ENCODE assay signal across 1 cellular context in genomic region chr13:112055032-112055416, GRCh38.
TF ChIP-seq lines count a peak whose summit lies in the region.

No MANE protein-coding gene starts in this region.

TF ChIP-seq in WTC11, 78 proteins besides CTCF, POLR2A, EP300 and RAD21 (continued from another document):
- TF ChIP-seq, protein P1, sequence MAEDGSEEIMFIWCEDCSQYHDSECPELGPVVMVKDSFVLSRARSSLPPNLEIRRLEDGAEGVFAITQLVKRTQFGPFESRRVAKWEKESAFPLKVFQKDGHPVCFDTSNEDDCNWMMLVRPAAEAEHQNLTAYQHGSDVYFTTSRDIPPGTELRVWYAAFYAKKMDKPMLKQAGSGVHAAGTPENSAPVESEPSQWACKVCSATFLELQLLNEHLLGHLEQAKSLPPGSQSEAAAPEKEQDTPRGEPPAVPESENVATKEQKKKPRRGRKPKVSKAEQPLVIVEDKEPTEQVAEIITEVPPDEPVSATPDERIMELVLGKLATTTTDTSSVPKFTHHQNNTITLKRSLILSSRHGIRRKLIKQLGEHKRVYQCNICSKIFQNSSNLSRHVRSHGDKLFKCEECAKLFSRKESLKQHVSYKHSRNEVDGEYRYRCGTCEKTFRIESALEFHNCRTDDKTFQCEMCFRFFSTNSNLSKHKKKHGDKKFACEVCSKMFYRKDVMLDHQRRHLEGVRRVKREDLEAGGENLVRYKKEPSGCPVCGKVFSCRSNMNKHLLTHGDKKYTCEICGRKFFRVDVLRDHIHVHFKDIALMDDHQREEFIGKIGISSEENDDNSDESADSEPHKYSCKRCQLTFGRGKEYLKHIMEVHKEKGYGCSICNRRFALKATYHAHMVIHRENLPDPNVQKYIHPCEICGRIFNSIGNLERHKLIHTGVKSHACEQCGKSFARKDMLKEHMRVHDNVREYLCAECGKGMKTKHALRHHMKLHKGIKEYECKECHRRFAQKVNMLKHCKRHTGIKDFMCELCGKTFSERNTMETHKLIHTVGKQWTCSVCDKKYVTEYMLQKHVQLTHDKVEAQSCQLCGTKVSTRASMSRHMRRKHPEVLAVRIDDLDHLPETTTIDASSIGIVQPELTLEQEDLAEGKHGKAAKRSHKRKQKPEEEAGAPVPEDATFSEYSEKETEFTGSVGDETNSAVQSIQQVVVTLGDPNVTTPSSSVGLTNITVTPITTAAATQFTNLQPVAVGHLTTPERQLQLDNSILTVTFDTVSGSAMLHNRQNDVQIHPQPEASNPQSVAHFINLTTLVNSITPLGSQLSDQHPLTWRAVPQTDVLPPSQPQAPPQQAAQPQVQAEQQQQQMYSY (CRISPR knock-in tag; IDR thresholded peaks at IDR 0.05) = no peak
- TF ChIP-seq SOX15 (CRISPR knock-in tag; IDR thresholded peaks at IDR 0.05) = no peak
- TF ChIP-seq SMAD3 (CRISPR knock-in tag; IDR thresholded peaks at IDR 0.05; ENCODE audit: borderline replicate concordance) = no peak
- TF ChIP-seq AFF4 (CRISPR knock-in tag; IDR thresholded peaks at IDR 0.05; ENCODE audit: borderline replicate concordance) = no peak
- TF ChIP-seq ZNF396 (CRISPR knock-in tag; IDR thresholded peaks at IDR 0.05; ENCODE audit: borderline replicate concordance) = no peak
- TF ChIP-seq, protein P2, sequence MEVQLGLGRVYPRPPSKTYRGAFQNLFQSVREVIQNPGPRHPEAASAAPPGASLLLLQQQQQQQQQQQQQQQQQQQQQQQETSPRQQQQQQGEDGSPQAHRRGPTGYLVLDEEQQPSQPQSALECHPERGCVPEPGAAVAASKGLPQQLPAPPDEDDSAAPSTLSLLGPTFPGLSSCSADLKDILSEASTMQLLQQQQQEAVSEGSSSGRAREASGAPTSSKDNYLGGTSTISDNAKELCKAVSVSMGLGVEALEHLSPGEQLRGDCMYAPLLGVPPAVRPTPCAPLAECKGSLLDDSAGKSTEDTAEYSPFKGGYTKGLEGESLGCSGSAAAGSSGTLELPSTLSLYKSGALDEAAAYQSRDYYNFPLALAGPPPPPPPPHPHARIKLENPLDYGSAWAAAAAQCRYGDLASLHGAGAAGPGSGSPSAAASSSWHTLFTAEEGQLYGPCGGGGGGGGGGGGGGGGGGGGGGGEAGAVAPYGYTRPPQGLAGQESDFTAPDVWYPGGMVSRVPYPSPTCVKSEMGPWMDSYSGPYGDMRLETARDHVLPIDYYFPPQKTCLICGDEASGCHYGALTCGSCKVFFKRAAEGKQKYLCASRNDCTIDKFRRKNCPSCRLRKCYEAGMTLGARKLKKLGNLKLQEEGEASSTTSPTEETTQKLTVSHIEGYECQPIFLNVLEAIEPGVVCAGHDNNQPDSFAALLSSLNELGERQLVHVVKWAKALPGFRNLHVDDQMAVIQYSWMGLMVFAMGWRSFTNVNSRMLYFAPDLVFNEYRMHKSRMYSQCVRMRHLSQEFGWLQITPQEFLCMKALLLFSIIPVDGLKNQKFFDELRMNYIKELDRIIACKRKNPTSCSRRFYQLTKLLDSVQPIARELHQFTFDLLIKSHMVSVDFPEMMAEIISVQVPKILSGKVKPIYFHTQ (CRISPR knock-in tag; IDR thresholded peaks at IDR 0.05) = no peak
- TF ChIP-seq ELF4 (CRISPR knock-in tag; IDR thresholded peaks at IDR 0.05; ENCODE audit: low read depth) = no peak
- TF ChIP-seq ARID4B (CRISPR knock-in tag; IDR thresholded peaks at IDR 0.05; ENCODE audit: borderline replicate concordance) = no peak
- no peak for TF ChIP-seq ATF6 (CRISPR knock-in tag; IDR thresholded peaks at IDR 0.05)
- TF ChIP-seq MXD4 (CRISPR knock-in tag; IDR thresholded peaks at IDR 0.05; ENCODE audit: borderline replicate concordance) = no peak
- no peak for TF ChIP-seq ATF1 (CRISPR knock-in tag; IDR thresholded peaks at IDR 0.05)
- TF ChIP-seq FOXJ3 (CRISPR knock-in tag; IDR thresholded peaks at IDR 0.05; ENCODE audit: borderline replicate concordance) = no peak
- TF ChIP-seq TEAD4 (CRISPR knock-in tag; IDR thresholded peaks at IDR 0.05) = no peak
- no peak for TF ChIP-seq ZNF671 (CRISPR knock-in tag; IDR thresholded peaks at IDR 0.05)
- TF ChIP-seq IRF2 (CRISPR knock-in tag; IDR thresholded peaks at IDR 0.05; ENCODE audit: borderline replicate concordance, low read depth) = no peak
- TF ChIP-seq TCF7 (CRISPR knock-in tag; IDR thresholded peaks at IDR 0.05; ENCODE audit: low read depth) = no peak
- TF ChIP-seq NR2C2 (CRISPR knock-in tag; IDR thresholded peaks at IDR 0.05) = no peak
- TF ChIP-seq SMAD4 (CRISPR knock-in tag; IDR thresholded peaks at IDR 0.05) = no peak
TF ChIP-seq in WTC11: peak in this region for 0.
